8 cellular contexts compared by ENCODE assay signal in the genomic region with DNA sequence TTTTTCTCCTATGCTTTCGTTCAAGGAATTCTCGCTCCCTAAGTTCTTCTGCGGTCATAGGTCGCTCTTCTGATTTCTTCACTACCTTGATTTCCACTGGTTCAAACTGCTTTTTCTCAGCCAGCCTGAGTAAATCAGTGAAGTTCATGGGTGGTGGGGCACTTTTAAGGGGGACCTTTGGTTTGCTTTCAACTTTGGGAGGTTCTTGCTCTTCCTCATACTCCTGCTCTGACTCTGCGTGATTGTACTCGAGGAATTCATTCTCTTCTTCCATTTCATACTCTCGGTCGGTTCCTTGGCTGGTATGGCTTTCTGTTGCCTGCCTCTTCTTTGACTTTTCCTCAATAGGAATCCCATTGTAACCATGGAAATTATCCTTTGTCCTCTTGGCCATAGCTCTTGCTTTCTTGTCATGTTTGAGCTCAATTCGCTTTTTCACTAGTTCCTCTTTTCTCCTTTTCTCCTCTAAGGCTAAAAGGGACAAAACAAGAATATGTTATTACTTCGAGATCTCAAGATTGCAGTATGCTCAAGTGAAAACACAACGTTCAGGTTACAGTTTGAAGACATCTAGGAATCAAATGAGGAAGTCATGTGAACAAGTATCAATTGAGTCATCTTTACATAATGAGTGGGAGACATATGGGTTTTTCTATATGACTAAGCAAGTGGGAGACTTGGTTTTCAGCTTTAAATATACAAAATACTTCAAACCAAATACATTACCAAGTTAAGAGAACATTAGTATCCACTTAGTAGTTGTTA. TPM values are rescaled to one million over a fixed set of nuclear protein-coding genes. Genes with fewer than 3 reads are reported as not detected.
A peak's percentile ranks its signal among the peaks of the same experiment; 100 is the strongest.
DNase-seq lines count a peak whose midpoint lies in the region; ATAC-seq, FAIRE-seq and TF ChIP-seq lines count a peak whose summit lies in the region.

No MANE protein-coding gene starts in this region.

- no peak overlapping the region for H2BK20ac ChIP-seq in H9 (ENCODE audit: low read depth, low read length, poor library complexity, severe bottlenecking)

- H4K5ac ChIP-seq in H9 (ENCODE audit: insufficient read length, low read depth, low read length): no peak overlapping the region

- TF ChIP-seq POLR2A in GM12891 (IDR thresholded peaks at IDR 0.05; ENCODE audit: low read depth, low read length): no peak

- H4K91ac ChIP-seq in H9 (ENCODE audit: insufficient read length, low read depth, low read length): no peak overlapping the region

- H3K4me3 Mint-ChIP-seq in H9: no peak overlapping the region

- H2BK120ac ChIP-seq in H9 (ENCODE audit: low read depth, low read length, poor library complexity, severe bottlenecking): no peak overlapping the region

- no CpG with 5 or more reads among the region's 11 CpGs for WGBS in H9 (ENCODE audit: extremely low coverage, insufficient read length, low lambda C conversion rate)

- no peak overlapping the region for H3K18ac ChIP-seq in H9 (ENCODE audit: insufficient read length, low read depth, low read length)

- FAIRE-seq in GM12891 (lab: Jason Lieb, UNC): peak; percentile 82

- H3K79me2 ChIP-seq in H9 (ENCODE audit: insufficient read depth, low read length): peaks cover 3% of the 10 kb centered on the region; the same call in 1 of the 2 replicates

- no peak overlapping the region for H3K14ac ChIP-seq in H9 (ENCODE audit: insufficient read depth, low read length)

- no peaks in the 10 kb centered on the region for H3K4me1 Mint-ChIP-seq in H9

- H3K4me1 ChIP-seq in H9 (ENCODE audit: insufficient read depth, low read length): no peaks in the 10 kb centered on the region

- no peak overlapping the region for H3T11ph ChIP-seq in H9 (ENCODE audit: low read length)

- no peak overlapping the region for H3K23ac ChIP-seq in H9 (ENCODE audit: insufficient read length, low read depth, low read length)

- H2BK15ac ChIP-seq in H9 (ENCODE audit: low read depth, low read length): no peak overlapping the region

- no peak overlapping the region for H2BK12ac ChIP-seq in H9 (ENCODE audit: insufficient read length, low read depth, low read length)

- no peak for TF ChIP-seq CTCF in astrocyte of the spinal cord (IDR thresholded peaks at IDR 0.05; ENCODE audit: low read depth, low read length)
- no peak for TF ChIP-seq CTCF in H9 (conservative IDR thresholded peaks at IDR 0.05)

- H4K8ac ChIP-seq in H9 (replicated peaks; ENCODE audit: insufficient read length, low read depth, low read length): no peak overlapping the region

- no peak overlapping the region for H3K56ac ChIP-seq in H9 (ENCODE audit: insufficient read length, low read depth, low read length)

- H3K27ac ChIP-seq in H9 (ENCODE audit: insufficient read length, low read depth, low read length): no peak overlapping the region

- H3K9me3 Mint-ChIP-seq in H9: no peaks in the 10 kb centered on the region

- no peaks in the 10 kb centered on the region for H4K20me1 ChIP-seq in H9 (ENCODE audit: control insufficient read depth, insufficient read depth, insufficient read length)

- peak; percentile 54 for DNase-seq in GM12891 (ENCODE audit: insufficient read length, low spot score)
- peak; percentile 30 for DNase-seq in astrocyte of the spinal cord (ENCODE audit: low read depth, low spot score)
- no peak for DNase-seq in DMS 273 treated with DMSO at 0.1 percent for 48 hours (lab: John Stamatoyannopoulos, UW)
- no peak for DNase-seq in H9
- no peak for DNase-seq in NCI-H2029 (lab: John Stamatoyannopoulos, UW)
- no peak for DNase-seq in NCI-H526 treated with DMSO at 0.1 percent for 48 hours (lab: John Stamatoyannopoulos, UW)

- H3K36me3 Mint-ChIP-seq in H9 (ENCODE audit: insufficient read depth in 1 of 3, low read depth in 3 of 3): peaks cover 6 to 26% (median 23%) of the 10 kb centered on the region in 3 experiments; a peak in 6 of 7 replicates

- no peak overlapping the region for H2AFZ ChIP-seq in H9 (ENCODE audit: low read length)

- in situ Hi-C loops in astrocyte of the spinal cord (cut with HindIII; ENCODE audit: low sequenced_read_pairs): no loop called here

- H3K79me1 ChIP-seq in H9 (ENCODE audit: insufficient read depth, low read depth, low read length, poor library complexity, severe bottlenecking): no peaks in the 10 kb centered on the region

- no peak overlapping the region for H3K4me3 ChIP-seq in astrocyte of the spinal cord (ENCODE audit: low read depth, low read length)

- no peak overlapping the region for H3K27ac Mint-ChIP-seq in H9

- no peaks in the 10 kb centered on the region for H3K23me2 ChIP-seq in H9 (ENCODE audit: insufficient read length, low read depth, low read length, poor library complexity, severe bottlenecking)

- H2BK5ac ChIP-seq in H9 (ENCODE audit: insufficient read length, low read length): no peak overlapping the region

- no peak overlapping the region for H3K4ac ChIP-seq in H9 (ENCODE audit: low read depth, low read length)

- H3K9ac ChIP-seq in H9 (ENCODE audit: extremely low read depth, insufficient read length, low read length): no peak overlapping the region

- H3K9me3 ChIP-seq in H9 (ENCODE audit: control insufficient read depth, low read depth, low read length): no peaks in the 10 kb centered on the region

- H3K4me2 ChIP-seq in H9 (ENCODE audit: insufficient read depth, insufficient read length, low read length): no peak overlapping the region

- H2AK5ac ChIP-seq in H9 (ENCODE audit: insufficient read length, low read length): no peak overlapping the region

- no peaks in the 10 kb centered on the region for H3K27me3 Mint-ChIP-seq in H9 (ENCODE audit: low read depth)

- ATAC-seq in GM21447 (IDR thresholded peaks at IDR 0.05; ENCODE audit: unreplicated experiment): peak; percentile 91
- peak; percentile 96 for ATAC-seq in HG03469 (IDR thresholded peaks at IDR 0.05; ENCODE audit: unreplicated experiment)

- H3K27me3 ChIP-seq in H9 (ENCODE audit: insufficient read depth, low read length): no peaks in the 10 kb centered on the region

TF ChIP-seq in GM12891, 5 proteins besides CTCF, POLR2A, EP300 and RAD21:
- TF ChIP-seq POU2F2 (IDR thresholded peaks at IDR 0.05; ENCODE audit: low read depth, low read length): no peak
- peak; percentile 94 for TF ChIP-seq SPI1 (IDR thresholded peaks at IDR 0.05; ENCODE audit: low read depth, low read length)

RNA-seq across cellular contexts. Expression of gene MISFA, which starts 16.2 kb away (rescaled TPM):
- polyA plus RNA-seq in GM12891 (2012; ENCODE audit: low read depth, missing spikeins): 2.3 TPM
- 2.8 and 3.7 TPM in 2 replicates for total RNA-seq in H9 (2021)

RNA-seq across cellular contexts. Expression of gene SPTY2D1, which starts 18.3 kb away (rescaled TPM):
- 8.9 TPM for polyA plus RNA-seq in GM12891 (2012; ENCODE audit: low read depth, missing spikeins)
- total RNA-seq in H9 (2021): 15.9 and 16.8 TPM in 2 replicates

RNA-seq across cellular contexts. Expression of gene UEVLD, which starts 27.3 kb away (rescaled TPM):
- polyA plus RNA-seq in GM12891 (2012; ENCODE audit: low read depth, missing spikeins): 9.0 TPM
- total RNA-seq in H9 (2021): 7.8 and 7.9 TPM in 2 replicates

Comparison
In these comparisons a context has a peak if more than half of its experiments do, and no peak if none do; other contexts are left out.
1. DNase-seq: peak in GM12891 (single experiment) and astrocyte of the spinal cord (single experiment); none in DMS 273 treated with DMSO at 0.1 percent for 48 hours (single experiment), H9 (single experiment), NCI-H2029 (single experiment) and NCI-H526 treated with DMSO at 0.1 percent for 48 hours (single experiment).